ENCODE assay signal across 22 cellular contexts in the genomic region with DNA sequence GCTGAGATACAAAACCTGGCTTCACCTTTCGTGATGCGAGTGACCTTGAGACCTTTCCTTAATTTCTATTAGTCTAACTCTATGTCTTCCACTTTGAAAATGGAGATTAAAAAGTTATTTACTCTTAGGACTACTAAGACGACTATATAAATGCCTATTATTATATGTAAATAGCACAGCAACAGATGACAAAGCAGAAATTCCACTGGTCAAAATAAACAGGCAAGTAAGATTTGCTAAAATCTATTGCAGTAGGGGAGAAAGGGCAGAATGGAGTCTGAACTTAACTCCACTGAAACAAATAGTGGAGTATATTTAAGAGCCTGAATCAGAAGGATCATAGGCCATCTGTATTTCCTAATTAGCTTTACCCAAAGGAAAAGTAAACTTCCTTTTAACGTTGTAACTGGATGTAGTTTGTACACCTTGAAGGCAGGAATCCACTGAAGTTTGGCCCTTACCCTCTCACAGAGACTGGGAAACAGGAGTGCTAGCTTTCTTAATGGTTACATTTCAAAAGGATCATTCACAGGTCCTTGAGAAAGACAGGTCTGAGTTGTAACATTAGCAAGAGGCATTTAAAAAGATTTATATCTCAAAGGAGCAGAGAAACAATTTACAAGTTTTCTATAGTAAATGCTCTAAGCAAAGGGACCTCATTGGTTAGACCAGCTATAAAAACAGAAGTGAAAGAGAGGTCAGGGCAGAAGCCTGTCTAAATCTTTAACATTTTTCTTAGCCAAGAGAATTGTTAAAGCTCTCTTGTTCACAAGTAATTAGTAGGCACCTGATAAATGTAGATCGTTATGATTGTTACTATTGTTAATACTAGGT.
DNase-seq lines count a peak whose midpoint lies in the region; ATAC-seq, FAIRE-seq and TF ChIP-seq lines count a peak whose summit lies in the region.
"Had no signal": no experiment of that assay in that cellular context is flagged by ENCODE, and none has a peak within 500 bp of the region (broad histone marks: within the 10 kb centered on the region; RNA-seq: fewer than 3 reads in every experiment).

No MANE protein-coding gene starts in this region.

- H4K20me1 ChIP-seq in HepG2 (ENCODE audit: insufficient read depth, low read length) (no peaks in the 10 kb centered on the region), PC-3 (ENCODE audit: low read length) (no peaks in the 10 kb centered on the region)
- H4K20me1 ChIP-seq: BLaER1 had no signal

- TF ChIP-seq CTCF in HepG2 (CRISPR knock-in tag; IDR thresholded peaks at IDR 0.05): no peak
- no peak for TF ChIP-seq CTCF in right lobe of liver (IDR thresholded peaks at IDR 0.05)
- no peak for TF ChIP-seq CTCF in PC-3 (conservative IDR thresholded peaks at IDR 0.05; ENCODE audit: low read depth, low read length)
- no peak for TF ChIP-seq CTCF in left lung (IDR thresholded peaks at IDR 0.05)
- no peak for TF ChIP-seq CTCF in mesothelial cell of epicardium (IDR thresholded peaks at IDR 0.05; ENCODE audit: unreplicated experiment)

- H2AFZ ChIP-seq in HepG2 (ENCODE audit: low read length) (no peak overlapping the region), PC-3 (ENCODE audit: low read length) (0 out of 2 replicates have a peak overlapping the region, but pooled peaks have one; percentile 6)
- H2AFZ ChIP-seq: GM23338 had no signal

- H3K9me3 ChIP-seq in HepG2 (ENCODE audit: low read length): no peaks in the 10 kb centered on the region
- no peaks in the 10 kb centered on the region for H3K9me3 ChIP-seq in right lobe of liver
- no peaks in the 10 kb centered on the region for H3K9me3 ChIP-seq in PC-3 (ENCODE audit: low read length)
- no peaks in the 10 kb centered on the region for H3K9me3 ChIP-seq in left lung
- H3K9me3 ChIP-seq: BLaER1, HAP-1, Peyer's patch had no signal

- BruUV-seq in HepG2 (replicated peaks; lab: Mats Ljungman, UMichigan) (no TSS peak), PC-3 (replicated peaks; lab: Mats Ljungman, UMichigan) (no TSS peak)

- H3K27ac ChIP-seq in HepG2 (ENCODE audit: extremely low read length, insufficient read depth, low read length) (no peak overlapping the region), right lobe of liver (no peak overlapping the region), PC-3 (ENCODE audit: low read length) (no peak overlapping the region), left lung (no peak overlapping the region)
- H3K27ac ChIP-seq: BLaER1, Peyer's patch, SK-N-MC had no signal

- H3K9me2 ChIP-seq in PC-3 (replicated peaks; ENCODE audit: low read length): no peaks in the 10 kb centered on the region

- no peaks in the 10 kb centered on the region for H3K9me3 Mint-ChIP-seq in mesothelial cell of epicardium
- H3K9me3 Mint-ChIP-seq: GM23338 had no signal

- H3K4me3 ChIP-seq in HepG2 (replicated peaks in 1 of 3; ENCODE audit: insufficient read depth in 1 of 3, low read depth in 2 of 3, low read length in 3 of 3) (no peak overlapping the region), right lobe of liver (no peak overlapping the region), PC-3 (ENCODE audit: low read length) (no peak overlapping the region), left lung (no peak overlapping the region)
- H3K4me3 ChIP-seq: BLaER1, GM23338, HAP-1, Peyer's patch, SK-N-MC had no signal

- H3K36me3 Mint-ChIP-seq in mesothelial cell of epicardium: no peaks in the 10 kb centered on the region
- H3K36me3 Mint-ChIP-seq: CD4-positive, CD25-positive, alpha-beta regulatory T cell had no signal

- FAIRE-seq in HepG2 (lab: Jason Lieb, UNC): no peak

- H3K4me1 ChIP-seq in HepG2 (ENCODE audit: insufficient read depth, low read length): no peaks in the 10 kb centered on the region
- no peaks in the 10 kb centered on the region for H3K4me1 ChIP-seq in right lobe of liver
- H3K4me1 ChIP-seq in PC-3 (ENCODE audit: insufficient read depth, low read length): no peaks in the 10 kb centered on the region; the same call in 1 of the 2 replicates
- H3K4me1 ChIP-seq in left lung: no peaks in the 10 kb centered on the region
- H3K4me1 ChIP-seq: BLaER1, Peyer's patch had no signal

- no peak overlapping the region for H3K9ac ChIP-seq in HepG2 (ENCODE audit: insufficient read depth, low read depth, low read length)
- no peak overlapping the region for H3K9ac ChIP-seq in PC-3 (ENCODE audit: low read length)
- H3K9ac ChIP-seq: BLaER1 had no signal

- H3K27me3 Mint-ChIP-seq in mesothelial cell of epicardium (ENCODE audit: low read depth): no peaks in the 10 kb centered on the region
- H3K27me3 Mint-ChIP-seq: CD4-positive, CD25-positive, alpha-beta regulatory T cell had no signal

- no peaks in the 10 kb centered on the region for H3F3A ChIP-seq in PC-3 (ENCODE audit: low read length, unreplicated experiment)

- intact Hi-C loops in HepG2 (cut with micrococcal nuclease; ENCODE audit: unreplicated experiment) (no loop called here), right lobe of liver (cut with DNase I) (no loop called here), PC-3 (cut with micrococcal nuclease) (no loop called here), left lung (cut with DNase I) (no loop called here)

- H3K79me2 ChIP-seq in HepG2 (ENCODE audit: insufficient read depth, low read length) (no peaks in the 10 kb centered on the region), PC-3 (ENCODE audit: low read length) (no peaks in the 10 kb centered on the region)

- ATAC-seq in HepG2 (no peak), right lobe of liver (no peak), PC-3 (peak; percentile 14), left lung (peak; percentile 29), HG02571 (IDR thresholded peaks at IDR 0.05; ENCODE audit: unreplicated experiment) (no peak)
- ATAC-seq: GM23338 had no signal

- TF ChIP-seq EP300 in HepG2 (IDR thresholded peaks at IDR 0.05; ENCODE audit: low read depth in 2 of 2, low read length in 2 of 2) (no peak), HepG2 (CRISPR knock-in tag; IDR thresholded peaks at IDR 0.05; ENCODE audit: borderline replicate concordance) (no peak)

- H3K27ac Mint-ChIP-seq in mesothelial cell of epicardium: no peak overlapping the region
- H3K27ac Mint-ChIP-seq: CD4-positive, CD25-positive, alpha-beta regulatory T cell; HFFc6 had no signal

- peaks cover 7% of the 10 kb centered on the region for H3K4me1 Mint-ChIP-seq in mesothelial cell of epicardium
- H3K4me1 Mint-ChIP-seq: CD4-positive, CD25-positive, alpha-beta regulatory T cell; GM23338 had no signal

- POLR2A ChIA-PET in HepG2 (lab: Yijun Ruan, JAX) (no interaction called here), PC-3 (lab: Charles Lee; ENCODE audit: unreplicated experiment) (no interaction called here)

- DNase-seq in HepG2 (ENCODE audit: low spot score) (no peak), right lobe of liver (no peak), PC-3 (no peak), left lung (no peak), EL (no peak), mesothelial cell of epicardium (ENCODE audit: low spot score in 2 of 2, unreplicated experiment in 2 of 2) (no peak)
- DNase-seq: CD4-positive, CD25-positive, alpha-beta regulatory T cell; DMS153; DND-41; HFFc6; NCI-H1105; NCI-H146; NCI-H2029; NCI-H2227 treated with DMSO at 0.1 percent for 48 hours; NCI-H526 treated with DMSO at 0.1 percent for 48 hours; Peyer's patch; SIG-M5 had no signal

- H3K36me3 ChIP-seq in HepG2 (replicated peaks in 1 of 2; ENCODE audit: control insufficient read depth in 1 of 2, insufficient read depth in 2 of 2, low read length in 2 of 2): no peaks in the 10 kb centered on the region
- H3K36me3 ChIP-seq in right lobe of liver: no peaks in the 10 kb centered on the region
- no peaks in the 10 kb centered on the region for H3K36me3 ChIP-seq in PC-3 (ENCODE audit: low read depth, low read length)
- no peaks in the 10 kb centered on the region for H3K36me3 ChIP-seq in left lung
- H3K36me3 ChIP-seq: BLaER1, HAP-1, Peyer's patch had no signal

- CTCF ChIA-PET in HepG2 (lab: Yijun Ruan, JAX; ENCODE audit: low intra/inter-chr PET ratio, low total read pairs): no interaction called here
- CTCF ChIA-PET in PC-3 (lab: Charles Lee): no interaction called here

- TF ChIP-seq POLR2A in HepG2 (IDR thresholded peaks at IDR 0.05; ENCODE audit: insufficient read depth in 1 of 2, low read depth in 2 of 2, low read length in 2 of 2): no peak
- TF ChIP-seq POLR2A in right lobe of liver (IDR thresholded peaks at IDR 0.05): no peak

- 0% methylated on average over 5 of the region's 5 CpGs for WGBS in HepG2 (ENCODE audit: low lambda C conversion rate)
- WGBS in right lobe of liver (ENCODE audit: insufficient coverage, low coverage, low lambda C conversion rate, missing lambda C conversion rate): 33% methylated on average over 5 of the region's 5 CpGs

- in situ Hi-C loops in HepG2 (cut with HindIII; ENCODE audit: extremely low pct_ligation_motif_present, low pct_unique_long_range_greater_than_20kb): no loop called here

- H3K4me2 ChIP-seq in HepG2 (ENCODE audit: low read depth, low read length) (no peak overlapping the region), PC-3 (ENCODE audit: low read length) (no peak overlapping the region)
- H3K4me2 ChIP-seq: BLaER1, GM23338 had no signal

- H3K4me3 Mint-ChIP-seq in mesothelial cell of epicardium: no peak overlapping the region
- H3K4me3 Mint-ChIP-seq: CD4-positive, CD25-positive, alpha-beta regulatory T cell; GM23338; HFFc6 had no signal

- H3K27me3 ChIP-seq in HepG2 (ENCODE audit: control insufficient read depth in 1 of 2, insufficient read depth in 2 of 2, low read length in 2 of 2) (no peaks in the 10 kb centered on the region), right lobe of liver (no peaks in the 10 kb centered on the region), PC-3 (ENCODE audit: low read length) (no peaks in the 10 kb centered on the region), left lung (no peaks in the 10 kb centered on the region)
- H3K27me3 ChIP-seq: BLaER1, Peyer's patch had no signal

- no peak for TF ChIP-seq RAD21 in HepG2 (CRISPR knock-in tag; IDR thresholded peaks at IDR 0.05)

TF ChIP-seq in HepG2, 621 proteins besides CTCF, POLR2A, EP300 and RAD21:
- TF ChIP-seq JDP2 (CRISPR knock-in tag; IDR thresholded peaks at IDR 0.05; ENCODE audit: borderline replicate concordance) (no peak), TGIF2 (CRISPR knock-in tag; IDR thresholded peaks at IDR 0.05) (no peak), ZZZ3 (CRISPR knock-in tag; IDR thresholded peaks at IDR 0.05; ENCODE audit: borderline replicate concordance) (no peak), SIN3B (IDR thresholded peaks at IDR 0.05; ENCODE audit: low read length) (no peak), RFX5 (IDR thresholded peaks at IDR 0.05; ENCODE audit: low read depth, low read length) (peak; percentile 70; the same call in 1 of the 2 replicates)

Comparison
In these comparisons a context has a peak if more than half of its experiments do, and no peak if none do; other contexts are left out.
1. ATAC-seq: peak in PC-3 (single experiment) and left lung (single experiment); none in HepG2 (single experiment), right lobe of liver (0 of 4) and HG02571 (single experiment).